Comparison of ENCODE assay signal across 1 cellular context in the genomic region with DNA sequence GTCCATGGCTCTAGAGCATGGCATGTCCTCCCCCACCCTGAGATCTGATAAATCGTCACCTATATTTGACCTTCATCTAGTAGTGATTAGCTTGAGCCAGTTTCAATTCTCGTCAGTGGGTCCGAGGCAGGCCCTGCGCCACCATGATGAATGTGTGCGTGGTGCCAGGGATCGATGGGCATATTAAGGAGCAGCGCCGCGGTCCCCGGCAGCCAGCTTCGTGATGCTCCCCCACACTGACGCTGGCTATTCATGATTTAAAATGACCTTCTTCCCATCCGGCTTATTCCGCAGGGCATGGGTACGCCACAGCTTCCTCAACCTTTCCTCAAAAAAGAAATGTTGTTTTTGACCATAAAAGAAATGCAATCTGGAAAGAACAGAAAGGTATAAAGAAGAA.
TF ChIP-seq lines count a peak whose summit lies in the region.

No MANE protein-coding gene starts in this region.

TF ChIP-seq in GM23338, 12 proteins besides CTCF, POLR2A, EP300 and RAD21:
- TF ChIP-seq, protein P1, sequence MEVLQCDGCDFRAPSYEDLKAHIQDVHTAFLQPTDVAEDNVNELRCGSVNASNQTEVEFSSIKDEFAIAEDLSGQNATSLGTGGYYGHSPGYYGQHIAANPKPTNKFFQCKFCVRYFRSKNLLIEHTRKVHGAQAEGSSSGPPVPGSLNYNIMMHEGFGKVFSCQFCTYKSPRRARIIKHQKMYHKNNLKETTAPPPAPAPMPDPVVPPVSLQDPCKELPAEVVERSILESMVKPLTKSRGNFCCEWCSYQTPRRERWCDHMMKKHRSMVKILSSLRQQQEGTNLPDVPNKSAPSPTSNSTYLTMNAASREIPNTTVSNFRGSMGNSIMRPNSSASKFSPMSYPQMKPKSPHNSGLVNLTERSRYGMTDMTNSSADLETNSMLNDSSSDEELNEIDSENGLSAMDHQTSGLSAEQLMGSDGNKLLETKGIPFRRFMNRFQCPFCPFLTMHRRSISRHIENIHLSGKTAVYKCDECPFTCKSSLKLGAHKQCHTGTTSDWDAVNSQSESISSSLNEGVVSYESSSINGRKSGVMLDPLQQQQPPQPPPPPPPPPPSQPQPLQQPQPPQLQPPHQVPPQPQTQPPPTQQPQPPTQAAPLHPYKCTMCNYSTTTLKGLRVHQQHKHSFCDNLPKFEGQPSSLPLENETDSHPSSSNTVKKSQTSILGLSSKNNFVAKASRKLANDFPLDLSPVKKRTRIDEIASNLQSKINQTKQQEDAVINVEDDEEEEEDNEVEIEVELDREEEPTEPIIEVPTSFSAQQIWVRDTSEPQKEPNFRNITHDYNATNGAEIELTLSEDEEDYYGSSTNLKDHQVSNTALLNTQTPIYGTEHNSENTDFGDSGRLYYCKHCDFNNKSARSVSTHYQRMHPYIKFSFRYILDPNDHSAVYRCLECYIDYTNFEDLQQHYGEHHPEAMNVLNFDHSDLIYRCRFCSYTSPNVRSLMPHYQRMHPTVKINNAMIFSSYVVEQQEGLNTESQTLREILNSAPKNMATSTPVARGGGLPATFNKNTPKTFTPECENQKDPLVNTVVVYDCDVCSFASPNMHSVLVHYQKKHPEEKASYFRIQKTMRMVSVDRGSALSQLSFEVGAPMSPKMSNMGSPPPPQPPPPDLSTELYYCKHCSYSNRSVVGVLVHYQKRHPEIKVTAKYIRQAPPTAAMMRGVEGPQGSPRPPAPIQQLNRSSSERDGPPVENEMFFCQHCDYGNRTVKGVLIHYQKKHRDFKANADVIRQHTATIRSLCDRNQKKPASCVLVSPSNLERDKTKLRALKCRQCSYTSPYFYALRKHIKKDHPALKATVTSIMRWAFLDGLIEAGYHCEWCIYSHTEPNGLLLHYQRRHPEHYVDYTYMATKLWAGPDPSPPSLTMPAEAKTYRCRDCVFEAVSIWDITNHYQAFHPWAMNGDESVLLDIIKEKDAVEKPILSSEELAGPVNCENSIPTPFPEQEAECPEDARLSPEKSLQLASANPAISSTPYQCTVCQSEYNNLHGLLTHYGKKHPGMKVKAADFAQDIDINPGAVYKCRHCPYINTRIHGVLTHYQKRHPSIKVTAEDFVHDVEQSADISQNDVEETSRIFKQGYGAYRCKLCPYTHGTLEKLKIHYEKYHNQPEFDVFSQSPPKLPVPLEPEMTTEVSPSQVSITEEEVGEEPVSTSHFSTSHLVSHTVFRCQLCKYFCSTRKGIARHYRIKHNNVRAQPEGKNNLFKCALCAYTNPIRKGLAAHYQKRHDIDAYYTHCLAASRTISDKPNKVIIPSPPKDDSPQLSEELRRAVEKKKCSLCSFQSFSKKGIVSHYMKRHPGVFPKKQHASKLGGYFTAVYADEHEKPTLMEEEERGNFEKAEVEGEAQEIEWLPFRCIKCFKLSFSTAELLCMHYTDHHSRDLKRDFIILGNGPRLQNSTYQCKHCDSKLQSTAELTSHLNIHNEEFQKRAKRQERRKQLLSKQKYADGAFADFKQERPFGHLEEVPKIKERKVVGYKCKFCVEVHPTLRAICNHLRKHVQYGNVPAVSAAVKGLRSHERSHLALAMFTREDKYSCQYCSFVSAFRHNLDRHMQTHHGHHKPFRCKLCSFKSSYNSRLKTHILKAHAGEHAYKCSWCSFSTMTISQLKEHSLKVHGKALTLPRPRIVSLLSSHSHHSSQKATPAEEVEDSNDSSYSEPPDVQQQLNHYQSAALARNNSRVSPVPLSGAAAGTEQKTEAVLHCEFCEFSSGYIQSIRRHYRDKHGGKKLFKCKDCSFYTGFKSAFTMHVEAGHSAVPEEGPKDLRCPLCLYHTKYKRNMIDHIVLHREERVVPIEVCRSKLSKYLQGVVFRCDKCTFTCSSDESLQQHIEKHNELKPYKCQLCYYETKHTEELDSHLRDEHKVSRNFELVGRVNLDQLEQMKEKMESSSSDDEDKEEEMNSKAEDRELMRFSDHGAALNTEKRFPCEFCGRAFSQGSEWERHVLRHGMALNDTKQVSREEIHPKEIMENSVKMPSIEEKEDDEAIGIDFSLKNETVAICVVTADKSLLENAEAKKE (CRISPR knock-in tag; IDR thresholded peaks at IDR 0.05): no peak
- no peak for TF ChIP-seq EZH2phosphoT487 (IDR thresholded peaks at IDR 0.05; ENCODE audit: unreplicated experiment)
- no peak for TF ChIP-seq POLR2AphosphoS5 (IDR thresholded peaks at IDR 0.05; ENCODE audit: low read depth)
- TF ChIP-seq EZH2 (IDR thresholded peaks at IDR 0.05; ENCODE audit: low read depth, unreplicated experiment): no peak
- no peak for TF ChIP-seq ZNF114 (CRISPR knock-in tag; IDR thresholded peaks at IDR 0.05)
- TF ChIP-seq JUNB (IDR thresholded peaks at IDR 0.05; ENCODE audit: unreplicated experiment): no peak
- no peak for TF ChIP-seq NANOG (IDR thresholded peaks at IDR 0.05; ENCODE audit: borderline replicate concordance)
- TF ChIP-seq, protein P2, sequence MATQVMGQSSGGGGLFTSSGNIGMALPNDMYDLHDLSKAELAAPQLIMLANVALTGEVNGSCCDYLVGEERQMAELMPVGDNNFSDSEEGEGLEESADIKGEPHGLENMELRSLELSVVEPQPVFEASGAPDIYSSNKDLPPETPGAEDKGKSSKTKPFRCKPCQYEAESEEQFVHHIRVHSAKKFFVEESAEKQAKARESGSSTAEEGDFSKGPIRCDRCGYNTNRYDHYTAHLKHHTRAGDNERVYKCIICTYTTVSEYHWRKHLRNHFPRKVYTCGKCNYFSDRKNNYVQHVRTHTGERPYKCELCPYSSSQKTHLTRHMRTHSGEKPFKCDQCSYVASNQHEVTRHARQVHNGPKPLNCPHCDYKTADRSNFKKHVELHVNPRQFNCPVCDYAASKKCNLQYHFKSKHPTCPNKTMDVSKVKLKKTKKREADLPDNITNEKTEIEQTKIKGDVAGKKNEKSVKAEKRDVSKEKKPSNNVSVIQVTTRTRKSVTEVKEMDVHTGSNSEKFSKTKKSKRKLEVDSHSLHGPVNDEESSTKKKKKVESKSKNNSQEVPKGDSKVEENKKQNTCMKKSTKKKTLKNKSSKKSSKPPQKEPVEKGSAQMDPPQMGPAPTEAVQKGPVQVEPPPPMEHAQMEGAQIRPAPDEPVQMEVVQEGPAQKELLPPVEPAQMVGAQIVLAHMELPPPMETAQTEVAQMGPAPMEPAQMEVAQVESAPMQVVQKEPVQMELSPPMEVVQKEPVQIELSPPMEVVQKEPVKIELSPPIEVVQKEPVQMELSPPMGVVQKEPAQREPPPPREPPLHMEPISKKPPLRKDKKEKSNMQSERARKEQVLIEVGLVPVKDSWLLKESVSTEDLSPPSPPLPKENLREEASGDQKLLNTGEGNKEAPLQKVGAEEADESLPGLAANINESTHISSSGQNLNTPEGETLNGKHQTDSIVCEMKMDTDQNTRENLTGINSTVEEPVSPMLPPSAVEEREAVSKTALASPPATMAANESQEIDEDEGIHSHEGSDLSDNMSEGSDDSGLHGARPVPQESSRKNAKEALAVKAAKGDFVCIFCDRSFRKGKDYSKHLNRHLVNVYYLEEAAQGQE (IDR thresholded peaks at IDR 0.05; ENCODE audit: unreplicated experiment): no peak
- TF ChIP-seq, protein P3, sequence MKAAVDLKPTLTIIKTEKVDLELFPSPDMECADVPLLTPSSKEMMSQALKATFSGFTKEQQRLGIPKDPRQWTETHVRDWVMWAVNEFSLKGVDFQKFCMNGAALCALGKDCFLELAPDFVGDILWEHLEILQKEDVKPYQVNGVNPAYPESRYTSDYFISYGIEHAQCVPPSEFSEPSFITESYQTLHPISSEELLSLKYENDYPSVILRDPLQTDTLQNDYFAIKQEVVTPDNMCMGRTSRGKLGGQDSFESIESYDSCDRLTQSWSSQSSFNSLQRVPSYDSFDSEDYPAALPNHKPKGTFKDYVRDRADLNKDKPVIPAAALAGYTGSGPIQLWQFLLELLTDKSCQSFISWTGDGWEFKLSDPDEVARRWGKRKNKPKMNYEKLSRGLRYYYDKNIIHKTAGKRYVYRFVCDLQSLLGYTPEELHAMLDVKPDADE (IDR thresholded peaks at IDR 0.05): no peak
- no peak for TF ChIP-seq STAT1 (IDR thresholded peaks at IDR 0.05; ENCODE audit: unreplicated experiment)
